8 cellular contexts compared by ENCODE assay signal in genomic region chr21:37370152-37371040, GRCh38. TPM values are rescaled to one million over a fixed set of nuclear protein-coding genes. Genes with fewer than 3 reads are reported as not detected.
DNase-seq lines count a peak whose midpoint lies in the region; ATAC-seq and TF ChIP-seq lines count a peak whose summit lies in the region.

No MANE protein-coding gene starts in this region.

- POLR2A ChIA-PET in HEK293 (lab: Yijun Ruan, JAX), result interaction anchor here (0.5 to 0.9 kb wide), 4 partner anchors 62 to 195 kb away, joined by 3 to 4 read pairs (median 4); no protein-coding TSS in a partner anchor

- peak overlapping the region; percentile 91 for H3K4me3 Mint-ChIP-seq in T-helper 17 cell

- no peak for TF ChIP-seq EP300 in gastroesophageal sphincter (IDR thresholded peaks at IDR 0.05)

- H3K36me3 Mint-ChIP-seq in T-helper 17 cell (ENCODE audit: low read depth), result peaks cover 6% of the 10 kb centered on the region

- TF ChIP-seq CTCF in HEK293 (tag by site-specific recombination; IDR thresholded peaks at IDR 0.05) (no peak), gastroesophageal sphincter (IDR thresholded peaks at IDR 0.05) (no peak)

- TF ChIP-seq POLR2A in gastroesophageal sphincter (IDR thresholded peaks at IDR 0.05), result no peak

- no peaks in the 10 kb centered on the region for H3K27me3 ChIP-seq in gastroesophageal sphincter
- no peaks in the 10 kb centered on the region for H3K27me3 ChIP-seq in subcutaneous abdominal adipose tissue (ENCODE audit: control insufficient read depth in 5 of 5, insufficient read depth in 4 of 5, low read length in 5 of 5)

- H3K27ac ChIP-seq in HEK293 (ENCODE audit: extremely low read depth, low read depth, low read length) (peak overlapping the region; percentile 53; the same call in 1 of the 2 replicates), gastroesophageal sphincter (peak overlapping the region in 3 of 4 donors; percentile 54 to 100 (median 95)), subcutaneous abdominal adipose tissue (ENCODE audit: low read depth, low read length) (peak overlapping the region; percentile 99)

- H3K4me1 Mint-ChIP-seq in T-helper 17 cell, result peaks cover 61% of the 10 kb centered on the region

- H3K9ac ChIP-seq in subcutaneous abdominal adipose tissue (ENCODE audit: low read length in 5 of 5), result peak overlapping the region in 4 of 5 donors; percentile 45 to 91 (median 80)

- no peaks in the 10 kb centered on the region for H3K9me3 ChIP-seq in HEK293 (ENCODE audit: control insufficient read depth, insufficient read depth, low read depth, low read length)
- H3K9me3 ChIP-seq in T-helper 17 cell (ENCODE audit: control insufficient read depth, low read length, poor library complexity, severe bottlenecking), result no peaks in the 10 kb centered on the region
- no peaks in the 10 kb centered on the region for H3K9me3 ChIP-seq in gastroesophageal sphincter
- no peaks in the 10 kb centered on the region for H3K9me3 ChIP-seq in subcutaneous abdominal adipose tissue (ENCODE audit: control insufficient read depth in 5 of 5, low read length in 5 of 5)

- no peak for ATAC-seq in T-helper 17 cell
- ATAC-seq in gastroesophageal sphincter, result no peak

- no peaks in the 10 kb centered on the region for H3K27me3 Mint-ChIP-seq in T-helper 17 cell

- peak overlapping the region; percentile 24 for H3K4me3 ChIP-seq in HEK293 (ENCODE audit: low read depth, low read length)
- peak overlapping the region; percentile 5 to 92 for H3K4me3 ChIP-seq in gastroesophageal sphincter
- H3K4me3 ChIP-seq in subcutaneous abdominal adipose tissue (ENCODE audit: low read depth in 1 of 5, low read length in 5 of 5), result peak overlapping the region in 2 of 5 donors; percentile 19 to 44

- H3K36me3 ChIP-seq in HEK293 (ENCODE audit: control insufficient read depth in 2 of 2, insufficient read depth in 1 of 2, low read length in 2 of 2), result no peaks in the 10 kb centered on the region
- H3K36me3 ChIP-seq in gastroesophageal sphincter, result no peaks in the 10 kb centered on the region
- H3K36me3 ChIP-seq in subcutaneous abdominal adipose tissue (ENCODE audit: control insufficient read depth in 5 of 5, insufficient read depth in 5 of 5, low read length in 5 of 5), result no peaks in the 10 kb centered on the region

- CTCF ChIA-PET in HEK293 (lab: Yijun Ruan, JAX), result interaction anchor here (0.6 to 2.4 kb wide), 4 partner anchors 11 to 174 kb away, joined by 3 to 8 read pairs (median 4); no protein-coding TSS in a partner anchor

- peak overlapping the region; percentile 85 for H3K27ac Mint-ChIP-seq in T-helper 17 cell

- DNase-seq in EH (ENCODE audit: low read depth), result peak; percentile 67
- DNase-seq in T-helper 17 cell, result no peak
- no peak for DNase-seq in NCI-H187 treated with DMSO at 0.1 percent for 48 hours (lab: John Stamatoyannopoulos, UW)
- DNase-seq in kidney tubule cell (ENCODE audit: low spot score), result no peak
- DNase-seq in activated gamma-delta T cell (lab: John Stamatoyannopoulos, UW), result no peak

- H3K4me1 ChIP-seq in HEK293 (ENCODE audit: control insufficient read depth, insufficient read depth, low read length) (peaks cover 32% of the 10 kb centered on the region), gastroesophageal sphincter (peaks cover 9 to 70% (median 25%) of the 10 kb centered on the region in 3 donors), subcutaneous abdominal adipose tissue (ENCODE audit: control insufficient read depth in 5 of 5, insufficient read depth in 5 of 5, low read length in 5 of 5) (peaks cover 0 to 52% (median 51%) of the 10 kb centered on the region in 5 donors)

- WGBS in gastroesophageal sphincter (ENCODE audit: low coverage in 1 of 2), 2 donors, result 14 to 24% methylated on average over 7 to 8 of the region's 8 CpGs

TF ChIP-seq in HEK293, 187 proteins besides CTCF, POLR2A, EP300 and RAD21 (continues in another document):
- peak; percentile 64; the same call in 1 of the 2 replicates for TF ChIP-seq ZNF184 (tag by site-specific recombination; IDR thresholded peaks at IDR 0.05)
- TF ChIP-seq PRDM6 (tag by site-specific recombination; IDR thresholded peaks at IDR 0.05), result peak; percentile 100
- peak; percentile 74; the same call in 1 of the 2 replicates for TF ChIP-seq ZSCAN5A (tag by site-specific recombination; IDR thresholded peaks at IDR 0.05)
- peak; percentile 58; the same call in 1 of the 2 replicates for TF ChIP-seq ZNF610 (tag by site-specific recombination; IDR thresholded peaks at IDR 0.05; ENCODE audit: borderline replicate concordance)
- TF ChIP-seq ZBTB1 (tag by site-specific recombination; IDR thresholded peaks at IDR 0.05), result peak; percentile 84
- TF ChIP-seq GLI2 (tag by site-specific recombination; IDR thresholded peaks at IDR 0.05; ENCODE audit: borderline replicate concordance, low read depth), result 0 out of 2 replicates have a peak, but pooled peaks have one; percentile 28
- TF ChIP-seq ZBTB11 (tag by site-specific recombination; conservative IDR thresholded peaks at IDR 0.05; ENCODE audit: low read depth), result no peak
- peak; percentile 83; the same call in 1 of the 2 replicates for TF ChIP-seq ZSCAN23 (tag by site-specific recombination; IDR thresholded peaks at IDR 0.05)
- TF ChIP-seq ZNF366 (tag by site-specific recombination; conservative IDR thresholded peaks at IDR 0.05), result peak; percentile 92
- TF ChIP-seq ZNF544 (tag by site-specific recombination; IDR thresholded peaks at IDR 0.05), result no peak
- TF ChIP-seq ZNF16 (tag by site-specific recombination; IDR thresholded peaks at IDR 0.05; ENCODE audit: low read depth), result no peak
- no peak for TF ChIP-seq ZNF148 (tag by site-specific recombination; IDR thresholded peaks at IDR 0.05; ENCODE audit: borderline replicate concordance)

RNA-seq across cellular contexts. Expression of gene DYRK1A, which starts 3.8 kb away (rescaled TPM):
- 100 to 1,000 TPM; 123 to 149 TPM for total RNA-seq in T-helper 17 cell
- total RNA-seq in gastroesophageal sphincter, result 100 to 1,000 TPM in 1 of 4 donors, 10 to 100 TPM in 3; 85.1 to 102 (median 94.0) TPM
